ENCODE assay signal across 1 cellular context in the genomic region with DNA sequence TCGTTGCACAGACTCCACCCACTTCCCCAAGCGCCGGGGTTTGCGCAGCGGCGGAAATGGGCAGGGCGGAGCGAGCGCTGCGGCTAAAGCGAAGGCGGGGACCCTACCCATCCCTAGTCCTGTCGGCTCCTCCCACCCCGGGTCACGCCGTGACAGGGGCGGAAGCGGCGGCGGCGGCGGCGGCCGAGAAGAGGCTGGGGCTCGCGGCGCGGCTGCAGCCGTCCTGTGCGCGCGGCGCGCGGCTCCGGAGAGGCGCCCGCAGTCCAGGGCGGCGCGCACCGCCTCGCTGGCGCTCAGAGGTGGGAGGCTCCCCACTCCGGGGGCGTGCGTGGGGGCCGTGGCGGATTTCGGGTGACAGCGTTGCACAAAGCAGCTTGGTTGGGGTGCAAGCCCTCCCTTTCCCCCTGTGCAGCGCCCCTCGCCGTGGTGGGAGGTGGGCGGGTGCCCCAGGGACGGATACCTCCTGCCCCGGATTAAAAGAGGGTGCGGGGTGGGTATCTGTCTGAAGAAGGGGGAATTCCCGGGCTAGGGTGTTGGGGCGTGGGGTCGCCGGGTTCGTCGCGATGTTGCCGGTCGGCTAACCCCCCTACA.
TF ChIP-seq lines count a peak whose summit lies in the region.

A gene with protein sequence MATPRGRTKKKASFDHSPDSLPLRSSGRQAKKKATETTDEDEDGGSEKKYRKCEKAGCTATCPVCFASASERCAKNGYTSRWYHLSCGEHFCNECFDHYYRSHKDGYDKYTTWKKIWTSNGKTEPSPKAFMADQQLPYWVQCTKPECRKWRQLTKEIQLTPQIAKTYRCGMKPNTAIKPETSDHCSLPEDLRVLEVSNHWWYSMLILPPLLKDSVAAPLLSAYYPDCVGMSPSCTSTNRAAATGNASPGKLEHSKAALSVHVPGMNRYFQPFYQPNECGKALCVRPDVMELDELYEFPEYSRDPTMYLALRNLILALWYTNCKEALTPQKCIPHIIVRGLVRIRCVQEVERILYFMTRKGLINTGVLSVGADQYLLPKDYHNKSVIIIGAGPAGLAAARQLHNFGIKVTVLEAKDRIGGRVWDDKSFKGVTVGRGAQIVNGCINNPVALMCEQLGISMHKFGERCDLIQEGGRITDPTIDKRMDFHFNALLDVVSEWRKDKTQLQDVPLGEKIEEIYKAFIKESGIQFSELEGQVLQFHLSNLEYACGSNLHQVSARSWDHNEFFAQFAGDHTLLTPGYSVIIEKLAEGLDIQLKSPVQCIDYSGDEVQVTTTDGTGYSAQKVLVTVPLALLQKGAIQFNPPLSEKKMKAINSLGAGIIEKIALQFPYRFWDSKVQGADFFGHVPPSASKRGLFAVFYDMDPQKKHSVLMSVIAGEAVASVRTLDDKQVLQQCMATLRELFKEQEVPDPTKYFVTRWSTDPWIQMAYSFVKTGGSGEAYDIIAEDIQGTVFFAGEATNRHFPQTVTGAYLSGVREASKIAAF (plus strand): TSS at position 150 of the 591 bp plus-strand sequence. CDS start 4,474 bp downstream, outside the sequence.

TF ChIP-seq in WTC11, 78 proteins besides CTCF, POLR2A, EP300 and RAD21 (continued from another document and continues in another):
- TF ChIP-seq, protein P1, sequence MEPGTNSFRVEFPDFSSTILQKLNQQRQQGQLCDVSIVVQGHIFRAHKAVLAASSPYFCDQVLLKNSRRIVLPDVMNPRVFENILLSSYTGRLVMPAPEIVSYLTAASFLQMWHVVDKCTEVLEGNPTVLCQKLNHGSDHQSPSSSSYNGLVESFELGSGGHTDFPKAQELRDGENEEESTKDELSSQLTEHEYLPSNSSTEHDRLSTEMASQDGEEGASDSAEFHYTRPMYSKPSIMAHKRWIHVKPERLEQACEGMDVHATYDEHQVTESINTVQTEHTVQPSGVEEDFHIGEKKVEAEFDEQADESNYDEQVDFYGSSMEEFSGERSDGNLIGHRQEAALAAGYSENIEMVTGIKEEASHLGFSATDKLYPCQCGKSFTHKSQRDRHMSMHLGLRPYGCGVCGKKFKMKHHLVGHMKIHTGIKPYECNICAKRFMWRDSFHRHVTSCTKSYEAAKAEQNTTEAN (CRISPR knock-in tag; IDR thresholded peaks at IDR 0.05) = no peak
- TF ChIP-seq SMAD3 (CRISPR knock-in tag; IDR thresholded peaks at IDR 0.05; ENCODE audit: borderline replicate concordance) = no peak
- TF ChIP-seq, protein P2, sequence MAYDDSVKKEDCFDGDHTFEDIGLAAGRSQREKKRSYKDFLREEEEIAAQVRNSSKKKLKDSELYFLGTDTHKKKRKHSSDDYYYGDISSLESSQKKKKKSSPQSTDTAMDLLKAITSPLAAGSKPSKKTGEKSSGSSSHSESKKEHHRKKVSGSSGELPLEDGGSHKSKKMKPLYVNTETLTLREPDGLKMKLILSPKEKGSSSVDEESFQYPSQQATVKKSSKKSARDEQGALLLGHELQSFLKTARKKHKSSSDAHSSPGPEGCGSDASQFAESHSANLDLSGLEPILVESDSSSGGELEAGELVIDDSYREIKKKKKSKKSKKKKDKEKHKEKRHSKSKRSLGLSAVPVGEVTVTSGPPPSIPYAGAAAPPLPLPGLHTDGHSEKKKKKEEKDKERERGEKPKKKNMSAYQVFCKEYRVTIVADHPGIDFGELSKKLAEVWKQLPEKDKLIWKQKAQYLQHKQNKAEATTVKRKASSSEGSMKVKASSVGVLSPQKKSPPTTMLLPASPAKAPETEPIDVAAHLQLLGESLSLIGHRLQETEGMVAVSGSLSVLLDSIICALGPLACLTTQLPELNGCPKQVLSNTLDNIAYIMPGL (CRISPR knock-in tag; IDR thresholded peaks at IDR 0.05) = no peak
- no peak for TF ChIP-seq ZNF317 (CRISPR knock-in tag; IDR thresholded peaks at IDR 0.05; ENCODE audit: borderline replicate concordance, low read depth)
- TF ChIP-seq, protein P3, sequence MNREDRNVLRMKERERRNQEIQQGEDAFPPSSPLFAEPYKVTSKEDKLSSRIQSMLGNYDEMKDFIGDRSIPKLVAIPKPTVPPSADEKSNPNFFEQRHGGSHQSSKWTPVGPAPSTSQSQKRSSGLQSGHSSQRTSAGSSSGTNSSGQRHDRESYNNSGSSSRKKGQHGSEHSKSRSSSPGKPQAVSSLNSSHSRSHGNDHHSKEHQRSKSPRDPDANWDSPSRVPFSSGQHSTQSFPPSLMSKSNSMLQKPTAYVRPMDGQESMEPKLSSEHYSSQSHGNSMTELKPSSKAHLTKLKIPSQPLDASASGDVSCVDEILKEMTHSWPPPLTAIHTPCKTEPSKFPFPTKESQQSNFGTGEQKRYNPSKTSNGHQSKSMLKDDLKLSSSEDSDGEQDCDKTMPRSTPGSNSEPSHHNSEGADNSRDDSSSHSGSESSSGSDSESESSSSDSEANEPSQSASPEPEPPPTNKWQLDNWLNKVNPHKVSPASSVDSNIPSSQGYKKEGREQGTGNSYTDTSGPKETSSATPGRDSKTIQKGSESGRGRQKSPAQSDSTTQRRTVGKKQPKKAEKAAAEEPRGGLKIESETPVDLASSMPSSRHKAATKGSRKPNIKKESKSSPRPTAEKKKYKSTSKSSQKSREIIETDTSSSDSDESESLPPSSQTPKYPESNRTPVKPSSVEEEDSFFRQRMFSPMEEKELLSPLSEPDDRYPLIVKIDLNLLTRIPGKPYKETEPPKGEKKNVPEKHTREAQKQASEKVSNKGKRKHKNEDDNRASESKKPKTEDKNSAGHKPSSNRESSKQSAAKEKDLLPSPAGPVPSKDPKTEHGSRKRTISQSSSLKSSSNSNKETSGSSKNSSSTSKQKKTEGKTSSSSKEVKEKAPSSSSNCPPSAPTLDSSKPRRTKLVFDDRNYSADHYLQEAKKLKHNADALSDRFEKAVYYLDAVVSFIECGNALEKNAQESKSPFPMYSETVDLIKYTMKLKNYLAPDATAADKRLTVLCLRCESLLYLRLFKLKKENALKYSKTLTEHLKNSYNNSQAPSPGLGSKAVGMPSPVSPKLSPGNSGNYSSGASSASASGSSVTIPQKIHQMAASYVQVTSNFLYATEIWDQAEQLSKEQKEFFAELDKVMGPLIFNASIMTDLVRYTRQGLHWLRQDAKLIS (CRISPR knock-in tag; IDR thresholded peaks at IDR 0.05; ENCODE audit: borderline replicate concordance) = no peak
- no peak for TF ChIP-seq RORB (CRISPR knock-in tag; IDR thresholded peaks at IDR 0.05)
- TF ChIP-seq MYBL2 (CRISPR knock-in tag; IDR thresholded peaks at IDR 0.05) = no peak
- TF ChIP-seq, protein P4, sequence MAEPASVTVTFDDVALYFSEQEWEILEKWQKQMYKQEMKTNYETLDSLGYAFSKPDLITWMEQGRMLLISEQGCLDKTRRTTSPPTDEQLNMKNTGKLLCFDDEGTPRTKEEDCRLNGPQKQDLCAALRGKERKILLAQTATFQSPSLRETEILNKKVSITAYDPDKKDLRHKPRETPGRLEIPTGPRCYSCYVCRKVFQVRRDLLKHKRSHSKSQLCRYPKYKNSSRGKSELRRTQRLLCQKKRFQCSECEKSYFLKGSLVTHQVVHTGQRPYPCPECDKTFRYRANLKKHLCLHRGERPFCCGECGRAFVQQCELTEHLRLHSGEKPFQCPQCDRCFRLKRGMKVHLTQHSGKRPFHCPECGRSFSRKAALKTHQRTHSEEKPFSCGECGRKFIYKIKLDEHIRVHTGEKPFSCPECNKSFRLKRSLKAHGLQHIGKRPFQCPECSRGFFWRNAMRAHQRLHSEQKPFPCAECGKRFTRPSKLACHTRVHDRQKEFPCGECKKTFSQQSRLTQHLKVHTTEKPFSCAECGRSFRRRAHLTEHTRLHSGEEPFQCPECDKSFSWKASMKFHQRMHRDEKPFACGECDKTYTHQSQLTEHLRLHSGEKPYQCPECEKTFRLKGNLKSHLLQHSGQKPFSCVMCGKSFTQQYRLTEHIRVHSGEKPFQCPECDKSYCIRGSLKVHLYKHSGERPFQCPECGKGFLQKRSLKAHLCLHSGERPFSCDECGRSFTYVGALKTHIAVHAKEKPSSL (CRISPR knock-in tag; conservative IDR thresholded peaks at IDR 0.05) = no peak
- no peak for TF ChIP-seq HMGA2 (CRISPR knock-in tag; IDR thresholded peaks at IDR 0.05)
- TF ChIP-seq, protein P5, sequence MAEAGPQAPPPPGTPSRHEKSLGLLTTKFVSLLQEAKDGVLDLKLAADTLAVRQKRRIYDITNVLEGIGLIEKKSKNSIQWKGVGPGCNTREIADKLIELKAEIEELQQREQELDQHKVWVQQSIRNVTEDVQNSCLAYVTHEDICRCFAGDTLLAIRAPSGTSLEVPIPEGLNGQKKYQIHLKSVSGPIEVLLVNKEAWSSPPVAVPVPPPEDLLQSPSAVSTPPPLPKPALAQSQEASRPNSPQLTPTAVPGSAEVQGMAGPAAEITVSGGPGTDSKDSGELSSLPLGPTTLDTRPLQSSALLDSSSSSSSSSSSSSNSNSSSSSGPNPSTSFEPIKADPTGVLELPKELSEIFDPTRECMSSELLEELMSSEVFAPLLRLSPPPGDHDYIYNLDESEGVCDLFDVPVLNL (CRISPR knock-in tag; IDR thresholded peaks at IDR 0.05; ENCODE audit: borderline replicate concordance, low read depth) = no peak
- TF ChIP-seq TEAD4 (CRISPR knock-in tag; IDR thresholded peaks at IDR 0.05) = no peak
- no peak for TF ChIP-seq FOXP1 (CRISPR knock-in tag; IDR thresholded peaks at IDR 0.05; ENCODE audit: borderline replicate concordance)
- TF ChIP-seq, protein P6, sequence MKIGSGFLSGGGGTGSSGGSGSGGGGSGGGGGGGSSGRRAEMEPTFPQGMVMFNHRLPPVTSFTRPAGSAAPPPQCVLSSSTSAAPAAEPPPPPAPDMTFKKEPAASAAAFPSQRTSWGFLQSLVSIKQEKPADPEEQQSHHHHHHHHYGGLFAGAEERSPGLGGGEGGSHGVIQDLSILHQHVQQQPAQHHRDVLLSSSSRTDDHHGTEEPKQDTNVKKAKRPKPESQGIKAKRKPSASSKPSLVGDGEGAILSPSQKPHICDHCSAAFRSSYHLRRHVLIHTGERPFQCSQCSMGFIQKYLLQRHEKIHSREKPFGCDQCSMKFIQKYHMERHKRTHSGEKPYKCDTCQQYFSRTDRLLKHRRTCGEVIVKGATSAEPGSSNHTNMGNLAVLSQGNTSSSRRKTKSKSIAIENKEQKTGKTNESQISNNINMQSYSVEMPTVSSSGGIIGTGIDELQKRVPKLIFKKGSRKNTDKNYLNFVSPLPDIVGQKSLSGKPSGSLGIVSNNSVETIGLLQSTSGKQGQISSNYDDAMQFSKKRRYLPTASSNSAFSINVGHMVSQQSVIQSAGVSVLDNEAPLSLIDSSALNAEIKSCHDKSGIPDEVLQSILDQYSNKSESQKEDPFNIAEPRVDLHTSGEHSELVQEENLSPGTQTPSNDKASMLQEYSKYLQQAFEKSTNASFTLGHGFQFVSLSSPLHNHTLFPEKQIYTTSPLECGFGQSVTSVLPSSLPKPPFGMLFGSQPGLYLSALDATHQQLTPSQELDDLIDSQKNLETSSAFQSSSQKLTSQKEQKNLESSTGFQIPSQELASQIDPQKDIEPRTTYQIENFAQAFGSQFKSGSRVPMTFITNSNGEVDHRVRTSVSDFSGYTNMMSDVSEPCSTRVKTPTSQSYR (CRISPR knock-in tag; IDR thresholded peaks at IDR 0.05) = no peak
- no peak for TF ChIP-seq NFYB (CRISPR knock-in tag; conservative IDR thresholded peaks at IDR 0.05; ENCODE audit: low read depth)
- no peak for TF ChIP-seq PRRX2 (CRISPR knock-in tag; IDR thresholded peaks at IDR 0.05)
- TF ChIP-seq TP53 (CRISPR knock-in tag; IDR thresholded peaks at IDR 0.05) = no peak
- no peak for TF ChIP-seq SOX15 (CRISPR knock-in tag; IDR thresholded peaks at IDR 0.05)
- TF ChIP-seq, protein P7, sequence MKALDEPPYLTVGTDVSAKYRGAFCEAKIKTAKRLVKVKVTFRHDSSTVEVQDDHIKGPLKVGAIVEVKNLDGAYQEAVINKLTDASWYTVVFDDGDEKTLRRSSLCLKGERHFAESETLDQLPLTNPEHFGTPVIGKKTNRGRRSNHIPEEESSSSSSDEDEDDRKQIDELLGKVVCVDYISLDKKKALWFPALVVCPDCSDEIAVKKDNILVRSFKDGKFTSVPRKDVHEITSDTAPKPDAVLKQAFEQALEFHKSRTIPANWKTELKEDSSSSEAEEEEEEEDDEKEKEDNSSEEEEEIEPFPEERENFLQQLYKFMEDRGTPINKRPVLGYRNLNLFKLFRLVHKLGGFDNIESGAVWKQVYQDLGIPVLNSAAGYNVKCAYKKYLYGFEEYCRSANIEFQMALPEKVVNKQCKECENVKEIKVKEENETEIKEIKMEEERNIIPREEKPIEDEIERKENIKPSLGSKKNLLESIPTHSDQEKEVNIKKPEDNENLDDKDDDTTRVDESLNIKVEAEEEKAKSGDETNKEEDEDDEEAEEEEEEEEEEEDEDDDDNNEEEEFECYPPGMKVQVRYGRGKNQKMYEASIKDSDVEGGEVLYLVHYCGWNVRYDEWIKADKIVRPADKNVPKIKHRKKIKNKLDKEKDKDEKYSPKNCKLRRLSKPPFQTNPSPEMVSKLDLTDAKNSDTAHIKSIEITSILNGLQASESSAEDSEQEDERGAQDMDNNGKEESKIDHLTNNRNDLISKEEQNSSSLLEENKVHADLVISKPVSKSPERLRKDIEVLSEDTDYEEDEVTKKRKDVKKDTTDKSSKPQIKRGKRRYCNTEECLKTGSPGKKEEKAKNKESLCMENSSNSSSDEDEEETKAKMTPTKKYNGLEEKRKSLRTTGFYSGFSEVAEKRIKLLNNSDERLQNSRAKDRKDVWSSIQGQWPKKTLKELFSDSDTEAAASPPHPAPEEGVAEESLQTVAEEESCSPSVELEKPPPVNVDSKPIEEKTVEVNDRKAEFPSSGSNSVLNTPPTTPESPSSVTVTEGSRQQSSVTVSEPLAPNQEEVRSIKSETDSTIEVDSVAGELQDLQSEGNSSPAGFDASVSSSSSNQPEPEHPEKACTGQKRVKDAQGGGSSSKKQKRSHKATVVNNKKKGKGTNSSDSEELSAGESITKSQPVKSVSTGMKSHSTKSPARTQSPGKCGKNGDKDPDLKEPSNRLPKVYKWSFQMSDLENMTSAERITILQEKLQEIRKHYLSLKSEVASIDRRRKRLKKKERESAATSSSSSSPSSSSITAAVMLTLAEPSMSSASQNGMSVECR (CRISPR knock-in tag; IDR thresholded peaks at IDR 0.05; ENCODE audit: borderline replicate concordance) = 0 out of 2 replicates have a peak, but pooled peaks have one; percentile 47
- TF ChIP-seq MXD4 (CRISPR knock-in tag; IDR thresholded peaks at IDR 0.05; ENCODE audit: borderline replicate concordance) = no peak
- TF ChIP-seq, protein P8, sequence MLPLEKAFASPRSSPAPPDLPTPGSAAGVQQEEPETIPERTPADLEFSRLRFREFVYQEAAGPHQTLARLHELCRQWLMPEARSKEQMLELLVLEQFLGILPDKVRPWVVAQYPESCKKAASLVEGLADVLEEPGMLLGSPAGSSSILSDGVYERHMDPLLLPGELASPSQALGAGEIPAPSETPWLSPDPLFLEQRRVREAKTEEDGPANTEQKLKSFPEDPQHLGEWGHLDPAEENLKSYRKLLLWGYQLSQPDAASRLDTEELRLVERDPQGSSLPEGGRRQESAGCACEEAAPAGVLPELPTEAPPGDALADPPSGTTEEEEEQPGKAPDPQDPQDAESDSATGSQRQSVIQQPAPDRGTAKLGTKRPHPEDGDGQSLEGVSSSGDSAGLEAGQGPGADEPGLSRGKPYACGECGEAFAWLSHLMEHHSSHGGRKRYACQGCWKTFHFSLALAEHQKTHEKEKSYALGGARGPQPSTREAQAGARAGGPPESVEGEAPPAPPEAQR (CRISPR knock-in tag; IDR thresholded peaks at IDR 0.05) = no peak
- no peak for TF ChIP-seq ZNF671 (CRISPR knock-in tag; IDR thresholded peaks at IDR 0.05)
- TF ChIP-seq GABPB1 (CRISPR knock-in tag; IDR thresholded peaks at IDR 0.05) = peak; percentile 54
- no peak for TF ChIP-seq ZNF423 (CRISPR knock-in tag; IDR thresholded peaks at IDR 0.05)
- TF ChIP-seq OVOL2 (CRISPR knock-in tag; IDR thresholded peaks at IDR 0.05; ENCODE audit: borderline replicate concordance) = no peak
- TF ChIP-seq, protein P9, sequence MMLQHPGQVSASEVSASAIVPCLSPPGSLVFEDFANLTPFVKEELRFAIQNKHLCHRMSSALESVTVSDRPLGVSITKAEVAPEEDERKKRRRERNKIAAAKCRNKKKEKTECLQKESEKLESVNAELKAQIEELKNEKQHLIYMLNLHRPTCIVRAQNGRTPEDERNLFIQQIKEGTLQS (CRISPR knock-in tag; conservative IDR thresholded peaks at IDR 0.05) = no peak
- TF ChIP-seq, protein P10, sequence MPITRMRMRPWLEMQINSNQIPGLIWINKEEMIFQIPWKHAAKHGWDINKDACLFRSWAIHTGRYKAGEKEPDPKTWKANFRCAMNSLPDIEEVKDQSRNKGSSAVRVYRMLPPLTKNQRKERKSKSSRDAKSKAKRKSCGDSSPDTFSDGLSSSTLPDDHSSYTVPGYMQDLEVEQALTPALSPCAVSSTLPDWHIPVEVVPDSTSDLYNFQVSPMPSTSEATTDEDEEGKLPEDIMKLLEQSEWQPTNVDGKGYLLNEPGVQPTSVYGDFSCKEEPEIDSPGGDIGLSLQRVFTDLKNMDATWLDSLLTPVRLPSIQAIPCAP (CRISPR knock-in tag; IDR thresholded peaks at IDR 0.05) = no peak
